ENCODE assay signal across 12 cellular contexts in the genomic region with DNA sequence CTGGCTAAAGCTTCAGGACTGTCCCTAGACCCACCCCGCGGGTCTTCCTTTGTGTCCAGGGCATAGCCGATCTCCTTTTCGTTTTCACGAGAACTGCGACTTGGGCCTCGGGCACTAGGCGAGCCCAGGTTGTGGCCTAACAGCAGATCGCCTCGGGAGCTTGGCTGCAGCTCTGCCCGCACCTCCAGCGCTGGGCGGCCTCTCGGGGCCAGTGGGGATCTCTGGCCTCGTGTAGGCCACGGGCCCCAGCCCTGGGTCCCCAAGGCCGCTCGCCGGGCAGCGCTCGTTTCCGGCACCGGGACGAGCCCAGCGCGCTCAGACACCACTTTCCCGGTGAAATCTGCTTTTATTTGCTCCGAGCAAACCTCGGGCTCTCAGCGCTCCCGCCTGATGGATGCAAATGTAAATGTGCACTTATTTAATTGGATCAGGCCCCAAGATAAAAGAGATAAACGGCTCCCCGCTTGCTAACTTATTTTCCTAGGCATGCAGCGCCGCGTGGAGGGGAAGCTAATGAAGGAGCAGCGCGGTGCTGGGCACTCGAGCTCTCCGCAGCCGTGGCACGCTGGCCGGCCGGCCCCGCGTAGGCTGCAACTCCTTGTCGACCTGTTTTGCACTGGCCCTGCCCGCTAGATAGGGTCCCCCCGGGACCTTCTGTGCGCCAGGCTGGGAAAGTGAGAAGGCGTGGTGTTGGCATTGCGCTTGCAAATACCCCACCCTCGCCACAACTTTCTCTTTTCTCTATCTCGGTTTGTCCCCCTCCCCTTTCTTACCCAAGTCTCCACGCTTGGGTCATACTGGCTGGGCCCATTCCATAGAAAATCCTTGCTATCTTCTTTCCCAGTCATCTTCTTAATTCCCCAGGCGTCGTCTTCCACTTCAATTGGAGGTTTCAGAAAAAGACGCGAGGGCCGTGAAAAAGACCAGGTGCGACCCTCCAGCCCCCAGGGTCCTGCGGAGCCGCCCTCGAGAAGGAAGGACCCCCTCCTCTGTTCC. TPM values are rescaled to one million over a fixed set of nuclear protein-coding genes. Genes with fewer than 3 reads are reported as not detected.
DNase-seq lines count a peak whose midpoint lies in the region; ATAC-seq, FAIRE-seq and TF ChIP-seq lines count a peak whose summit lies in the region.
"Had no signal": no experiment of that assay in that cellular context is flagged by ENCODE, and none has a peak within 500 bp of the region (broad histone marks: within the 10 kb centered on the region; RNA-seq: fewer than 3 reads in every experiment).

No MANE protein-coding gene starts in this region.

- H3K9me3 ChIP-seq in thoracic aorta (no peaks in the 10 kb centered on the region), mucosa of descending colon (no peaks in the 10 kb centered on the region)
- H3K9me3 ChIP-seq: pancreas had no signal

- H3K36me3 Mint-ChIP-seq in activated naive CD8-positive, alpha-beta T cell treated with anti-CD3 and anti-CD28 coated beads, Interleukin-2, amount 10 ng/mL, durations not matched to agents 7 days and 5 days: no peaks in the 10 kb centered on the region
- H3K36me3 Mint-ChIP-seq in activated naive CD8-positive, alpha-beta T cell treated with anti-CD3 and anti-CD28 coated beads for 36 hours: peaks cover 2% of the 10 kb centered on the region
- H3K36me3 Mint-ChIP-seq: CD4-positive, CD25-positive, alpha-beta regulatory T cell had no signal

- H3K36me3 ChIP-seq in bronchial epithelial cell (ENCODE audit: control insufficient read depth, insufficient read depth, low read length): peaks cover 2% of the 10 kb centered on the region
- H3K36me3 ChIP-seq in thoracic aorta: no peaks in the 10 kb centered on the region
- no peaks in the 10 kb centered on the region for H3K36me3 ChIP-seq in mucosa of descending colon (ENCODE audit: low read depth)
- H3K36me3 ChIP-seq: pancreas had no signal

- H3K4me3 ChIP-seq in bronchial epithelial cell (ENCODE audit: low read depth, low read length) (peak overlapping the region; percentile 42), thoracic aorta (peak overlapping the region; percentile 68), mucosa of descending colon (no peak overlapping the region)

- no peak for ATAC-seq in activated naive CD8-positive, alpha-beta T cell treated with anti-CD3 and anti-CD28 coated beads, Interleukin-2, amount 10 ng/mL, durations not matched to agents 7 days and 5 days (ENCODE audit: low read depth)
- ATAC-seq in thoracic aorta (ENCODE audit: insufficient number of reproducible peaks, low FRiP score, low read depth) (no peak), GM18505 (IDR thresholded peaks at IDR 0.05; ENCODE audit: unreplicated experiment) (no peak), mucosa of descending colon (no peak)
- ATAC-seq: activated CD8-positive, alpha-beta memory T cell treated with anti-CD3 and anti-CD28 coated beads, Interleukin-2, amount 10 ng/mL, durations not matched to agents 7 days and 5 days had no signal

- no peak for FAIRE-seq in bronchial epithelial cell (lab: Jason Lieb, UNC)
- no peak for FAIRE-seq in GM12891 (lab: Jason Lieb, UNC)
- FAIRE-seq: pancreas had no signal

- TF ChIP-seq CTCF in bronchial epithelial cell (IDR thresholded peaks at IDR 0.05; ENCODE audit: insufficient read depth, low read length, severe bottlenecking) (no peak), thoracic aorta (IDR thresholded peaks at IDR 0.05) (no peak), mucosa of descending colon (IDR thresholded peaks at IDR 0.05) (no peak)

- H3K27me3 Mint-ChIP-seq in activated naive CD8-positive, alpha-beta T cell treated with anti-CD3 and anti-CD28 coated beads, Interleukin-2, amount 10 ng/mL, durations not matched to agents 7 days and 5 days: peaks cover 87% of the 10 kb centered on the region
- peaks cover 100% of the 10 kb centered on the region for H3K27me3 Mint-ChIP-seq in activated naive CD8-positive, alpha-beta T cell treated with anti-CD3 and anti-CD28 coated beads for 36 hours

- intact Hi-C loops in mucosa of descending colon (cut with DNase I, micrococcal nuclease): no loop called here

- no peak overlapping the region for H3K27ac Mint-ChIP-seq in activated naive CD8-positive, alpha-beta T cell treated with anti-CD3 and anti-CD28 coated beads, Interleukin-2, amount 10 ng/mL, durations not matched to agents 7 days and 5 days
- H3K27ac Mint-ChIP-seq in activated naive CD8-positive, alpha-beta T cell treated with anti-CD3 and anti-CD28 coated beads for 36 hours: no peak overlapping the region
- H3K27ac Mint-ChIP-seq: activated CD8-positive, alpha-beta memory T cell treated with anti-CD3 and anti-CD28 coated beads, Interleukin-2, amount 10 ng/mL, durations not matched to agents 7 days and 5 days; CD4-positive, CD25-positive, alpha-beta regulatory T cell had no signal

- TF ChIP-seq POLR2A in GM12891 (IDR thresholded peaks at IDR 0.05; ENCODE audit: low read depth, low read length) (no peak), GM18505 (IDR thresholded peaks at IDR 0.05; ENCODE audit: borderline replicate concordance, extremely low read depth, insufficient read depth, insufficient read length) (no peak)

- DNase-seq in activated naive CD8-positive, alpha-beta T cell treated with anti-CD3 and anti-CD28 coated beads, Interleukin-2, amount 10 ng/mL, durations not matched to agents 7 days and 5 days: peak; percentile 35
- DNase-seq in activated naive CD8-positive, alpha-beta T cell treated with anti-CD3 and anti-CD28 coated beads for 36 hours: no peak
- DNase-seq in bronchial epithelial cell (ENCODE audit: low read depth) (no peak), kidney tubule cell (ENCODE audit: low spot score) (peak; percentile 12), thoracic aorta (ENCODE audit: low spot score) (no peak), GM12891 (ENCODE audit: insufficient read length, low spot score) (no peak), mucosa of descending colon (no peak)
- DNase-seq: activated CD8-positive, alpha-beta memory T cell treated with anti-CD3 and anti-CD28 coated beads, Interleukin-2, amount 10 ng/mL, durations not matched to agents 7 days and 5 days; CD4-positive, CD25-positive, alpha-beta regulatory T cell; NCI-H774; pancreas had no signal

- POLR2A ChIA-PET in activated naive CD8-positive, alpha-beta T cell treated with anti-CD3 and anti-CD28 coated beads, Interleukin-2, amount 10 ng/mL, durations not matched to agents 7 days and 5 days (lab: Charles Lee): no interaction called here

- no peak overlapping the region for H3K4me3 Mint-ChIP-seq in activated naive CD8-positive, alpha-beta T cell treated with anti-CD3 and anti-CD28 coated beads, Interleukin-2, amount 10 ng/mL, durations not matched to agents 7 days and 5 days
- no peak overlapping the region for H3K4me3 Mint-ChIP-seq in activated naive CD8-positive, alpha-beta T cell treated with anti-CD3 and anti-CD28 coated beads for 36 hours
- H3K4me3 Mint-ChIP-seq: activated CD8-positive, alpha-beta memory T cell treated with anti-CD3 and anti-CD28 coated beads, Interleukin-2, amount 10 ng/mL, durations not matched to agents 7 days and 5 days had no signal

- H3K9me3 Mint-ChIP-seq in activated naive CD8-positive, alpha-beta T cell treated with anti-CD3 and anti-CD28 coated beads, Interleukin-2, amount 10 ng/mL, durations not matched to agents 7 days and 5 days: no peaks in the 10 kb centered on the region
- peaks cover 2% of the 10 kb centered on the region for H3K9me3 Mint-ChIP-seq in activated naive CD8-positive, alpha-beta T cell treated with anti-CD3 and anti-CD28 coated beads for 36 hours

- H3K4me1 ChIP-seq in thoracic aorta (ENCODE audit: control insufficient read depth in 1 of 2, low read depth in 2 of 2) (peaks cover 6 to 28% of the 10 kb centered on the region in 2 donors), mucosa of descending colon (ENCODE audit: low read depth) (peaks cover 15% of the 10 kb centered on the region)

- H3K27me3 ChIP-seq in bronchial epithelial cell (ENCODE audit: control insufficient read depth, insufficient read depth, low read length) (no peaks in the 10 kb centered on the region), thoracic aorta (replicated peaks; ENCODE audit: insufficient read depth) (peaks cover 5% of the 10 kb centered on the region)

- no peak overlapping the region for H3K27ac ChIP-seq in thoracic aorta
- H3K27ac ChIP-seq: pancreas had no signal

- peaks cover 1% of the 10 kb centered on the region for H3K4me1 Mint-ChIP-seq in activated naive CD8-positive, alpha-beta T cell treated with anti-CD3 and anti-CD28 coated beads, Interleukin-2, amount 10 ng/mL, durations not matched to agents 7 days and 5 days
- peaks cover 13% of the 10 kb centered on the region for H3K4me1 Mint-ChIP-seq in activated naive CD8-positive, alpha-beta T cell treated with anti-CD3 and anti-CD28 coated beads for 36 hours

TF ChIP-seq in GM12891, 5 proteins besides CTCF, POLR2A, EP300 and RAD21:
- TF ChIP-seq TAF1 (IDR thresholded peaks at IDR 0.05; ENCODE audit: low read depth, low read length) (no peak), PAX5 (IDR thresholded peaks at IDR 0.05; ENCODE audit: insufficient read depth, low read length, severe bottlenecking) (no peak), SPI1 (IDR thresholded peaks at IDR 0.05; ENCODE audit: low read depth, low read length) (no peak), POLR2AphosphoS5 (IDR thresholded peaks at IDR 0.05; ENCODE audit: low read depth, low read length) (no peak), POU2F2 (IDR thresholded peaks at IDR 0.05; ENCODE audit: low read depth, low read length) (no peak)

RNA-seq across cellular contexts. Expression of a gene that starts 8.0 kb away (rescaled TPM):
- total RNA-seq in activated naive CD8-positive, alpha-beta T cell treated with anti-CD3 and anti-CD28 coated beads, Interleukin-2, amount 10 ng/mL, durations not matched to agents 7 days and 5 days: not detected
- total RNA-seq in activated naive CD8-positive, alpha-beta T cell treated with anti-CD3 and anti-CD28 coated beads for 36 hours: not detected
- total RNA-seq in bronchial epithelial cell: 6.1 and 6.3 TPM in 2 replicates
- total RNA-seq in thoracic aorta: 1 to 10 TPM; 2.3 to 2.7 TPM
- not detected for polyA plus RNA-seq in GM12891 (2012; ENCODE audit: low read depth, missing spikeins)
- total RNA-seq in mucosa of descending colon: not detected
- total RNA-seq: activated CD8-positive, alpha-beta memory T cell treated with anti-CD3 and anti-CD28 coated beads, Interleukin-2, amount 10 ng/mL, durations not matched to agents 7 days and 5 days had no signal
- polyA plus RNA-seq: CD4-positive, CD25-positive, alpha-beta regulatory T cell had no signal

Comparison
In these comparisons a context has a peak if more than half of its experiments do, and no peak if none do; other contexts are left out.
1. DNase-seq: peak in activated naive CD8-positive, alpha-beta T cell treated with anti-CD3 and anti-CD28 coated beads, Interleukin-2, amount 10 ng/mL, durations not matched to agents 7 days and 5 days (single experiment) and kidney tubule cell (single experiment); none in activated naive CD8-positive, alpha-beta T cell treated with anti-CD3 and anti-CD28 coated beads for 36 hours (single experiment), bronchial epithelial cell (single experiment), thoracic aorta (single experiment), GM12891 (single experiment) and mucosa of descending colon (0 of 3).